Comparison of ENCODE assay signal across 9 cellular contexts in the genomic region with DNA sequence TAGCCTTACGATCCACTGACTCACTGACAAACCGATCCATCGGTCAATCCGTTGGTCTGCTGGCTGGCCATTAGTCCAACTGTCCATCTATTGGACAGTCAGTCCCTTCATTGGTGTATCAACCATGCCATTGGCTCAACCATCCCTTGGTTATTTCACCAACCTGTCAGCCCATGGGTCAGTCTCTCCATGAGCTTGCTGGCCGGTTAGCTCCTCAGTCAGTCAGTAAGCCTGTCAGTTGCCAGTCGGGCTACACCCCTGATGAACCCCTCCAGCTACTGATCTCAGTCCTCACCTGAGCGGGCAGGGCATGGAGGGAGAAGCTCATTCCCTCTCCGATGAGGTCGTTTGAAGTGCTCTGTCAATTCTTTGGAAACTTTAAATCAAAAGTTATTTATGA.
"Had no signal": no experiment of that assay in that cellular context is flagged by ENCODE, and none has a peak within 500 bp of the region (broad histone marks: within the 10 kb centered on the region; RNA-seq: fewer than 3 reads in every experiment).

No MANE protein-coding gene starts in this region.

- DNase-seq: GM23248, GOT3, H9, HCEC 1CT, KBM-7 had no signal

- H3K4me1 Mint-ChIP-seq: IgD-negative memory B cell had no signal

- H3K4me3 ChIP-seq: GM23248 had no signal

- FAIRE-seq: H54, HepG2 had no signal

- H3K27ac Mint-ChIP-seq: H9, IgD-negative memory B cell had no signal

- H3K4me3 Mint-ChIP-seq: H9, IgD-negative memory B cell had no signal

- ATAC-seq: HepG2 had no signal

- H2AFZ ChIP-seq: GM23248 had no signal

- H3K27ac ChIP-seq: GM23248, HL-60 had no signal

- H3K9me3 Mint-ChIP-seq: H9, IgD-negative memory B cell had no signal

- H3K9ac ChIP-seq: GM23248 had no signal
